In the genomic region with DNA sequence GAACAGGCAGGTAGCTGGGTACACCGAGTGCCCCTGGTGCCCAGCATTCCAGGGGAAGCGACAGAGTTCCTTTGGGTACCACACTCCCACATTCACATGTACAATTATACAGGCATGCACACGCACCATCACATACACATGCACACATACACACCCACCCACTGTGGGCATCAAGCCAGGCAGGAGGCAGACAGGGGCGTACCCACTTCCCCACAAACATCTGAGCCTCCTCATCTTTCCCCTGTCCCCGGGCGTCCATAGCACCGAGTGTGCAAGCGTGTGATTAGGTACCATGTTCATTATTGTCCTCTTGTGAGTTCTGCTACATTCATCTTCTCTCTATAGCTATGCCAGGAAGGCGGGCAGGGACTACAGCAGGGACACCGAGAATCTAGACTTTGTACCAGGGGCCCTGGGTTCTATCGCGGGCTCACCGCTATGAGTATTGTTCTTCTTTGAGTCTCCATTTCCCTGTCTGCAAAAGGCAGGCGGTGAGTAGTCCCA, we compare ENCODE assay signal across 24 cellular contexts. TPM values are rescaled to one million over a fixed set of nuclear protein-coding genes. Genes with fewer than 3 reads are reported as not detected.
DNase-seq lines count a peak whose midpoint lies in the region; ATAC-seq, FAIRE-seq and TF ChIP-seq lines count a peak whose summit lies in the region.
"Had no signal": no experiment of that assay in that cellular context is flagged by ENCODE, and none has a peak within 500 bp of the region (broad histone marks: within the 10 kb centered on the region; RNA-seq: fewer than 3 reads in every experiment).

No MANE protein-coding gene starts in this region.

- peaks cover 21 to 27% of the 10 kb centered on the region in 2 donors for H3K27me3 Mint-ChIP-seq in natural killer cell (ENCODE audit: low read depth in 2 of 2)
- peaks cover 15 to 17% of the 10 kb centered on the region in 2 donors for H3K27me3 Mint-ChIP-seq in natural killer cell treated with Interleukin-12 subunit alpha and Interleukin-12 subunit beta and Interleukin-15 and Interleukin-18, amount 100 ng/mL, for 72 hours
- peaks cover 32 to 66% (median 43%) of the 10 kb centered on the region in 3 donors for H3K27me3 Mint-ChIP-seq in naive B cell

- TF ChIP-seq CTCF in natural killer cell (IDR thresholded peaks at IDR 0.05) = no peak
- TF ChIP-seq CTCF in bronchial epithelial cell (IDR thresholded peaks at IDR 0.05; ENCODE audit: insufficient read depth, low read length, severe bottlenecking) = no peak
- TF ChIP-seq CTCF in hepatocyte (IDR thresholded peaks at IDR 0.05; ENCODE audit: poor library complexity) = no peak
- TF ChIP-seq CTCF in tibial artery (IDR thresholded peaks at IDR 0.05) = no peak

- H3K9me3 Mint-ChIP-seq in natural killer cell = no peaks in the 10 kb centered on the region
- H3K9me3 Mint-ChIP-seq in natural killer cell treated with Interleukin-12 subunit alpha and Interleukin-12 subunit beta and Interleukin-15 and Interleukin-18, amount 100 ng/mL, for 72 hours = no peaks in the 10 kb centered on the region
- H3K9me3 Mint-ChIP-seq in naive B cell = peaks cover 0 to 6% (median 2%) of the 10 kb centered on the region in 7 donors
- H3K9me3 Mint-ChIP-seq: activated naive CD4-positive, alpha-beta T cell treated with anti-CD3 and anti-CD28 coated beads, Interleukin-2, amount 10 ng/mL, durations not matched to agents 7 days and 5 days had no signal

- H3K36me3 ChIP-seq in bronchial epithelial cell (ENCODE audit: control insufficient read depth, insufficient read depth, low read length) (peaks cover 2% of the 10 kb centered on the region), hepatocyte (replicated peaks; ENCODE audit: insufficient read depth, low read depth) (no peaks in the 10 kb centered on the region), tibial artery (no peaks in the 10 kb centered on the region)
- H3K36me3 ChIP-seq: ascending aorta, prostate gland had no signal

- no peak overlapping the region for H2AFZ ChIP-seq in hepatocyte

- H3K4me1 ChIP-seq in hepatocyte (ENCODE audit: insufficient read depth) (peaks cover 12% of the 10 kb centered on the region), tibial artery (peaks cover 0 to 22% (median 14%) of the 10 kb centered on the region in 4 donors)
- H3K4me1 ChIP-seq: prostate gland had no signal

- H3K36me3 Mint-ChIP-seq in natural killer cell (peaks cover 3% of the 10 kb centered on the region), naive B cell (no peaks in the 10 kb centered on the region)
- no peaks in the 10 kb centered on the region for H3K36me3 Mint-ChIP-seq in natural killer cell treated with Interleukin-12 subunit alpha and Interleukin-12 subunit beta and Interleukin-15 and Interleukin-18, amount 100 ng/mL, for 72 hours
- H3K36me3 Mint-ChIP-seq: activated naive CD4-positive, alpha-beta T cell treated with anti-CD3 and anti-CD28 coated beads, Interleukin-2, amount 10 ng/mL, durations not matched to agents 7 days and 5 days had no signal

- H3K4me3 Mint-ChIP-seq in natural killer cell (peak overlapping the region; percentile 43), naive B cell (peak overlapping the region in 6 of 8 donors; percentile 31 to 80 (median 64))
- no peak overlapping the region for H3K4me3 Mint-ChIP-seq in natural killer cell treated with Interleukin-12 subunit alpha and Interleukin-12 subunit beta and Interleukin-15 and Interleukin-18, amount 100 ng/mL, for 72 hours
- H3K4me3 Mint-ChIP-seq: activated naive CD4-positive, alpha-beta T cell treated with anti-CD3 and anti-CD28 coated beads, Interleukin-2, amount 10 ng/mL, durations not matched to agents 7 days and 5 days; stimulated activated naive B cell treated with anti-CD40 and anti-IgM and Interleukin-4, amounts not matched to agents 10 μg/mL and 1 μg/mL and 100 μg/mL, for 72 hours had no signal

- peaks cover 21% of the 10 kb centered on the region for H3K79me2 ChIP-seq in hepatocyte

- WGBS in hepatocyte (ENCODE audit: low lambda C conversion rate, missing lambda C conversion rate) = 84% methylated on average over 14 of the region's 14 CpGs

- no peak overlapping the region for H3K4me3 ChIP-seq in bronchial epithelial cell (ENCODE audit: low read depth, low read length)
- H3K4me3 ChIP-seq in hepatocyte = no peak overlapping the region
- H3K4me3 ChIP-seq in tibial artery = no peak overlapping the region
- H3K4me3 ChIP-seq: ascending aorta, prostate gland had no signal

- H4K20me1 ChIP-seq in hepatocyte (ENCODE audit: insufficient read depth, poor library complexity, severe bottlenecking) = no peaks in the 10 kb centered on the region

- H3K27me3 ChIP-seq in bronchial epithelial cell (ENCODE audit: control insufficient read depth, insufficient read depth, low read length) = no peaks in the 10 kb centered on the region
- no peaks in the 10 kb centered on the region for H3K27me3 ChIP-seq in hepatocyte
- peaks cover 0 to 72% of the 10 kb centered on the region in 2 donors for H3K27me3 ChIP-seq in tibial artery

- DNase-seq in natural killer cell = no peak
- DNase-seq in natural killer cell treated with Interleukin-12 subunit alpha and Interleukin-12 subunit beta and Interleukin-15 and Interleukin-18, amount 100 ng/mL, for 72 hours (ENCODE audit: low spot score) = no peak
- no peak for DNase-seq in bronchial epithelial cell (ENCODE audit: low read depth)
- no peak for DNase-seq in naive B cell
- DNase-seq in urothelium cell line (ENCODE audit: low spot score) = no peak
- no peak for DNase-seq in hepatocyte (ENCODE audit: low spot score)
- DNase-seq in OCI-M2 (lab: John Stamatoyannopoulos, UW; ENCODE audit: unreplicated experiment) = no peak
- DNase-seq in tibial artery = no peak
- DNase-seq: activated CD4-positive, alpha-beta T cell treated with anti-CD3 and anti-CD28 coated beads for 4 hours; activated naive CD4-positive, alpha-beta T cell treated with anti-CD3 and anti-CD28 coated beads, Interleukin-2, amount 10 ng/mL, durations not matched to agents 7 days and 5 days; C1 segment of cervical spinal cord; erythroblast; foreskin fibroblast; hippocampal formation; KG1; NCI-H146; NCI-H82; stimulated activated naive B cell treated with anti-CD40 and anti-IgM and Interleukin-4, amounts not matched to agents 10 μg/mL and 1 μg/mL and 100 μg/mL, for 72 hours had no signal

- H3K4me2 ChIP-seq in hepatocyte = no peak overlapping the region

- FAIRE-seq in bronchial epithelial cell (lab: Jason Lieb, UNC) (peak; percentile 18), urothelium cell line (lab: Jason Lieb, UNC) (peak; percentile 5)

- no peak overlapping the region for H3K27ac ChIP-seq in hepatocyte
- no peak overlapping the region for H3K27ac ChIP-seq in tibial artery
- H3K27ac ChIP-seq: ascending aorta, prostate gland had no signal

- H3K9me2 ChIP-seq in hepatocyte (replicated peaks; ENCODE audit: insufficient read depth) = no peaks in the 10 kb centered on the region

- H3K4me1 Mint-ChIP-seq in natural killer cell (peaks cover 0 to 6% of the 10 kb centered on the region in 2 donors), naive B cell (peaks cover 5 to 8% (median 6%) of the 10 kb centered on the region in 3 donors)
- peaks cover 0 to 5% of the 10 kb centered on the region in 2 donors for H3K4me1 Mint-ChIP-seq in natural killer cell treated with Interleukin-12 subunit alpha and Interleukin-12 subunit beta and Interleukin-15 and Interleukin-18, amount 100 ng/mL, for 72 hours (ENCODE audit: low read depth in 2 of 2)

- H3K9me3 ChIP-seq in hepatocyte (ENCODE audit: low read depth) = no peaks in the 10 kb centered on the region
- H3K9me3 ChIP-seq in tibial artery = no peaks in the 10 kb centered on the region
- H3K9me3 ChIP-seq: ascending aorta, prostate gland had no signal

- H3K27ac Mint-ChIP-seq in natural killer cell = no peak overlapping the region
- H3K27ac Mint-ChIP-seq in natural killer cell treated with Interleukin-12 subunit alpha and Interleukin-12 subunit beta and Interleukin-15 and Interleukin-18, amount 100 ng/mL, for 72 hours = no peak overlapping the region
- peak overlapping the region in 1 of 6 donors; percentile 20 for H3K27ac Mint-ChIP-seq in naive B cell
- H3K27ac Mint-ChIP-seq: activated naive CD4-positive, alpha-beta T cell treated with anti-CD3 and anti-CD28 coated beads, Interleukin-2, amount 10 ng/mL, durations not matched to agents 7 days and 5 days; stimulated activated naive B cell treated with anti-CD40 and anti-IgM and Interleukin-4, amounts not matched to agents 10 μg/mL and 1 μg/mL and 100 μg/mL, for 72 hours had no signal

- ATAC-seq in natural killer cell (no peak), naive B cell (ENCODE audit: low read depth in 2 of 2) (no peak)
- ATAC-seq in natural killer cell treated with Interleukin-12 subunit alpha and Interleukin-12 subunit beta and Interleukin-15 and Interleukin-18, amount 100 ng/mL, for 72 hours = no peak
- ATAC-seq: stimulated activated naive B cell treated with anti-CD40 and anti-IgM and Interleukin-4, amounts not matched to agents 10 μg/mL and 1 μg/mL and 100 μg/mL, for 72 hours had no signal

- intact Hi-C loops in natural killer cell (cut with micrococcal nuclease) = no loop called here
- intact Hi-C loops in tibial artery (cut with DNase I; ENCODE audit: low total_unique reads) = no loop called here

RNA-seq across cellular contexts. Expression of gene CARD10, which starts 2.1 kb away (rescaled TPM):
- total RNA-seq in natural killer cell = under 1 TPM; 0.09 to 0.16 (median 0.10) TPM
- total RNA-seq in natural killer cell treated with Interleukin-12 subunit alpha and Interleukin-12 subunit beta and Interleukin-15 and Interleukin-18, amount 100 ng/mL, for 72 hours = under 1 TPM; 0.38 to 0.53 TPM
- total RNA-seq in bronchial epithelial cell = 8.1 and 14.2 TPM in 2 replicates
- polyA plus RNA-seq in naive B cell (ENCODE audit: low read depth in 6 of 6) = not detected
- 19.1 and 23.4 TPM in 2 replicates for total RNA-seq in hepatocyte
- polyA plus RNA-seq in hepatocyte = 28.7 and 31.2 TPM in 2 replicates

RNA-seq across cellular contexts. Expression of gene MFNG, which starts 35.1 kb away (rescaled TPM):
- total RNA-seq in natural killer cell (100 to 1,000 TPM in 2 of 3 donors, 10 to 100 TPM in 1; 75.3 to 111 (median 110) TPM), bronchial epithelial cell (0.26 and 1.3 TPM in 2 replicates), hepatocyte (1.7 and 3.3 TPM in 2 replicates)
- total RNA-seq in natural killer cell treated with Interleukin-12 subunit alpha and Interleukin-12 subunit beta and Interleukin-15 and Interleukin-18, amount 100 ng/mL, for 72 hours = 100 to 1,000 TPM; 135 to 338 TPM
- polyA plus RNA-seq in naive B cell (ENCODE audit: low read depth in 6 of 6) (100 to 1,000 TPM; 145 to 298 (median 186) TPM), hepatocyte (3.3 and 6.3 TPM in 2 replicates)

RNA-seq across cellular contexts. Expression of gene CDC42EP1, which starts 39.0 kb away (rescaled TPM):
- total RNA-seq in natural killer cell (under 1 TPM in 2 of 3 donors, not detected in 1; 0.27 to 0.78 TPM), bronchial epithelial cell (5.8 and 11.0 TPM in 2 replicates), hepatocyte (31.4 and 34.6 TPM in 2 replicates)
- total RNA-seq in natural killer cell treated with Interleukin-12 subunit alpha and Interleukin-12 subunit beta and Interleukin-15 and Interleukin-18, amount 100 ng/mL, for 72 hours = 1 to 10 TPM; 1.9 to 3.5 TPM
- polyA plus RNA-seq in naive B cell (ENCODE audit: low read depth in 6 of 6) (under 1 TPM in 5 of 6 donors, not detected in 1; 0.22 to 0.82 (median 0.26) TPM), hepatocyte (146 and 149 TPM in 2 replicates)
- total RNA-seq: OCI-LY7 had no signal

RNA-seq across cellular contexts. Expression of gene LGALS2, which starts 58.6 kb away (rescaled TPM):
- total RNA-seq in natural killer cell (1 to 10 TPM; 1.4 to 3.4 (median 2.6) TPM), bronchial epithelial cell (not detected in 2 replicates), hepatocyte (60.1 and 80.9 TPM in 2 replicates)
- total RNA-seq in natural killer cell treated with Interleukin-12 subunit alpha and Interleukin-12 subunit beta and Interleukin-15 and Interleukin-18, amount 100 ng/mL, for 72 hours = not detected
- polyA plus RNA-seq in naive B cell (ENCODE audit: low read depth in 6 of 6) (1 to 10 TPM in 1 of 6 donors, under 1 TPM in 3, not detected in 2; 0.60 to 2.6 (median 0.66) TPM), hepatocyte (115 and 125 TPM in 2 replicates)
- total RNA-seq: ascending aorta, H4, lung microvascular endothelial cell, prostate gland, temporal lobe had no signal

Comparison
In these comparisons a context has a peak if more than half of its experiments do, and no peak if none do; other contexts are left out.
1. RNA of gene MFNG, which starts 35.1 kb away (total RNA-seq): 135 to 338 TPM in natural killer cell treated with Interleukin-12 subunit alpha and Interleukin-12 subunit beta and Interleukin-15 and Interleukin-18, amount 100 ng/mL, for 72 hours and 75.3 to 111 TPM in natural killer cell; 1.7 to 3.3 TPM in hepatocyte and 0.26 to 1.3 TPM in bronchial epithelial cell; every median in the first group is over 10 times any median in the second.